Comparison of ENCODE assay signal across 13 cellular contexts in genomic region chr9:14309403-14309802, GRCh38. TPM values are rescaled to one million over a fixed set of nuclear protein-coding genes. Genes with fewer than 3 reads are reported as not detected.
DNase-seq lines count a peak whose midpoint lies in the region; ATAC-seq and TF ChIP-seq lines count a peak whose summit lies in the region.
"Had no signal": no experiment of that assay in that cellular context is flagged by ENCODE, and none has a peak within 500 bp of the region (broad histone marks: within the 10 kb centered on the region; RNA-seq: fewer than 3 reads in every experiment).

No MANE protein-coding gene starts in this region.

- no peak overlapping the region for H3K27ac Mint-ChIP-seq in T-helper 2 cell treated with Interferon-gamma antibody and Interleukin-4, amounts not matched to agents 5 μg/mL and 100 μg/mL, for 36 hours

- H3K79me2 ChIP-seq in fibroblast of lung (ENCODE audit: control insufficient read depth, insufficient read depth, low read length), result peaks cover 72% of the 10 kb centered on the region

- H4K20me1 ChIP-seq in fibroblast of lung (ENCODE audit: control insufficient read depth, extremely low read depth, insufficient read depth, low read length), result no peaks in the 10 kb centered on the region

- peak overlapping the region; percentile 37 for H3K27ac ChIP-seq in fibroblast of lung (ENCODE audit: insufficient read depth, low read length)
- H3K27ac ChIP-seq: cardiac muscle cell had no signal

- H3K9ac ChIP-seq in fibroblast of lung (ENCODE audit: insufficient read depth, low read length), result no peak overlapping the region

- H3K27me3 Mint-ChIP-seq in T-helper 2 cell treated with Interferon-gamma antibody and Interleukin-4, amounts not matched to agents 5 μg/mL and 100 μg/mL, for 36 hours (ENCODE audit: low read depth), result peaks cover 64% of the 10 kb centered on the region

- H3K36me3 ChIP-seq in fibroblast of lung (ENCODE audit: control insufficient read depth, insufficient read depth, low read length), result peaks cover 3% of the 10 kb centered on the region

- no peaks in the 10 kb centered on the region for H3K9me3 ChIP-seq in fibroblast of lung (ENCODE audit: control insufficient read depth, insufficient read depth, low read depth, low read length)

- H3K4me3 ChIP-seq in fibroblast of lung (replicated peaks in 1 of 4; ENCODE audit: control extremely low read depth in 1 of 4, insufficient read depth in 1 of 4, low read depth in 3 of 4, low read length in 4 of 4) (peak overlapping the region in 3 of 4 experiments; percentile 45 to 97 (median 85)), retinal pigment epithelial cell (ENCODE audit: low read length) (peak overlapping the region; percentile 98)
- H3K4me3 ChIP-seq: cardiac muscle cell had no signal

- H3K36me3 Mint-ChIP-seq in T-helper 2 cell treated with Interferon-gamma antibody and Interleukin-4, amounts not matched to agents 5 μg/mL and 100 μg/mL, for 36 hours (ENCODE audit: low read depth), result peaks cover 2% of the 10 kb centered on the region

- H3K4me1 ChIP-seq in fibroblast of lung (ENCODE audit: control insufficient read depth, extremely low read depth, insufficient read depth, low read length), result no peaks in the 10 kb centered on the region

- no peak overlapping the region for H3K4me3 Mint-ChIP-seq in T-helper 2 cell treated with Interferon-gamma antibody and Interleukin-4, amounts not matched to agents 5 μg/mL and 100 μg/mL, for 36 hours

- no peaks in the 10 kb centered on the region for H3K27me3 ChIP-seq in fibroblast of lung (ENCODE audit: control insufficient read depth, insufficient read depth, low read length)

- H3K4me1 Mint-ChIP-seq in T-helper 2 cell treated with Interferon-gamma antibody and Interleukin-4, amounts not matched to agents 5 μg/mL and 100 μg/mL, for 36 hours (ENCODE audit: low read depth), result peaks cover 5% of the 10 kb centered on the region

- H2AFZ ChIP-seq in fibroblast of lung (ENCODE audit: low read length), result no peak overlapping the region

- peak; percentile 40 for DNase-seq in H4 (ENCODE audit: low spot score)
- peak; percentile 82 to 96 for DNase-seq in fibroblast of lung (ENCODE audit: low read depth in 2 of 2)
- DNase-seq in retinal pigment epithelial cell (ENCODE audit: low read depth), result no peak
- no peak for DNase-seq in T-helper 2 cell treated with Interferon-gamma antibody and Interleukin-4, amounts not matched to agents 5 μg/mL and 100 μg/mL, for 36 hours (ENCODE audit: low spot score)
- DNase-seq in activated T-cell treated with anti-CD3 and anti-CD28 coated beads, Interleukin-2, amount 50 U/mL, for 48 hours, result no peak
- DNase-seq: HCEC 1CT; Karpas-422; stimulated activated CD8-positive, alpha-beta memory T cell treated with anti-CD3 and anti-CD28 coated beads, Interleukin-4, amount 100 ng/mL, for 48 hours had no signal

- H3K4me2 ChIP-seq in fibroblast of lung (ENCODE audit: extremely low read depth, insufficient read depth, low read length), result peak overlapping the region; percentile 96

- TF ChIP-seq CTCF in fibroblast of lung (conservative IDR thresholded peaks at IDR 0.05 in 1 of 2, IDR thresholded peaks at IDR 0.05 in 1 of 2; ENCODE audit: low read depth in 1 of 2, low read length in 2 of 2) (no peak), retinal pigment epithelial cell (conservative IDR thresholded peaks at IDR 0.05; ENCODE audit: low read depth, low read length) (no peak)

- H3K9me3 Mint-ChIP-seq in T-helper 2 cell treated with Interferon-gamma antibody and Interleukin-4, amounts not matched to agents 5 μg/mL and 100 μg/mL, for 36 hours, result no peaks in the 10 kb centered on the region

- peak; percentile 36 for ATAC-seq in SK-N-SH treated with all-trans-retinoic acid at 6 μM for 48 hours
- ATAC-seq in GM21786 (IDR thresholded peaks at IDR 0.05; ENCODE audit: unreplicated experiment), result no peak
- ATAC-seq in HG03442 (IDR thresholded peaks at IDR 0.05; ENCODE audit: unreplicated experiment), result no peak

TF ChIP-seq in SK-N-SH treated with all-trans-retinoic acid at 6 μM for 48 hours, 23 proteins besides CTCF, POLR2A, EP300 and RAD21 (continues in another document):
- TF ChIP-seq ZNF8 (CRISPR knock-in tag; IDR thresholded peaks at IDR 0.05), result no peak
- TF ChIP-seq SNAI2 (CRISPR knock-in tag; IDR thresholded peaks at IDR 0.05), result no peak
- TF ChIP-seq CSRNP3 (CRISPR knock-in tag; IDR thresholded peaks at IDR 0.05), result no peak
- TF ChIP-seq PPARA (CRISPR knock-in tag; IDR thresholded peaks at IDR 0.05; ENCODE audit: borderline replicate concordance), result no peak
- TF ChIP-seq ZNF70 (CRISPR knock-in tag; IDR thresholded peaks at IDR 0.05), result no peak
- no peak for TF ChIP-seq PATZ1 (CRISPR knock-in tag; IDR thresholded peaks at IDR 0.05; ENCODE audit: borderline replicate concordance)
- no peak for TF ChIP-seq POU6F1 (CRISPR knock-in tag; IDR thresholded peaks at IDR 0.05; ENCODE audit: borderline replicate concordance, low read depth)
- no peak for TF ChIP-seq CSDC2 (CRISPR knock-in tag; IDR thresholded peaks at IDR 0.05)
- no peak for TF ChIP-seq ESRRG (CRISPR knock-in tag; IDR thresholded peaks at IDR 0.05)
- no peak for TF ChIP-seq ZC3H10 (CRISPR knock-in tag; IDR thresholded peaks at IDR 0.05)
- no peak for TF ChIP-seq ZFP30 (CRISPR knock-in tag; IDR thresholded peaks at IDR 0.05)
- no peak for TF ChIP-seq GLIS3 (CRISPR knock-in tag; IDR thresholded peaks at IDR 0.05)
- TF ChIP-seq BACH2 (CRISPR knock-in tag; IDR thresholded peaks at IDR 0.05; ENCODE audit: borderline replicate concordance), result no peak
- no peak for TF ChIP-seq ZNF565 (CRISPR knock-in tag; conservative IDR thresholded peaks at IDR 0.05; ENCODE audit: low read depth)
- no peak for TF ChIP-seq ARNTL (CRISPR knock-in tag; IDR thresholded peaks at IDR 0.05; ENCODE audit: borderline replicate concordance, low read depth)
- TF ChIP-seq ISL1 (CRISPR knock-in tag; IDR thresholded peaks at IDR 0.05), result no peak
- TF ChIP-seq TCF4 (CRISPR knock-in tag; IDR thresholded peaks at IDR 0.05; ENCODE audit: borderline replicate concordance), result no peak
- TF ChIP-seq OSR1 (CRISPR knock-in tag; IDR thresholded peaks at IDR 0.05), result no peak

RNA-seq across cellular contexts. Expression of gene NFIB, which starts 4.5 kb away (rescaled TPM):
- 10.2 and 11.3 TPM in 2 replicates for total RNA-seq in H4 (2014; rRNA removed; shearing (Covaris generic))
- 36.3 and 56.0 TPM in 2 replicates for total RNA-seq in fibroblast of lung
- polyA plus RNA-seq in fibroblast of lung, result 29.3 and 46.5 TPM in 2 replicates
- polyA plus RNA-seq in fibroblast of lung (2012), result 17.0 and 20.4 TPM in 2 replicates
- polyA minus RNA-seq in fibroblast of lung (ENCODE audit: low replicate concordance), result 69.4 and 157 TPM in 2 replicates
- total RNA-seq: T-helper 2 cell treated with Interferon-gamma antibody and Interleukin-4, amounts not matched to agents 100 ng/mL and 5 ng/mL, for 36 hours had no signal

Comparison
In these comparisons a context has a peak if more than half of its experiments do, and no peak if none do; other contexts are left out.
1. DNase-seq: peak in H4 (single experiment) and fibroblast of lung (2 of 2); none in retinal pigment epithelial cell (single experiment), T-helper 2 cell treated with Interferon-gamma antibody and Interleukin-4, amounts not matched to agents 5 μg/mL and 100 μg/mL, for 36 hours (single experiment) and activated T-cell treated with anti-CD3 and anti-CD28 coated beads, Interleukin-2, amount 50 U/mL, for 48 hours (0 of 2).